ENCODE assay signal across 2 cellular contexts in the genomic region with DNA sequence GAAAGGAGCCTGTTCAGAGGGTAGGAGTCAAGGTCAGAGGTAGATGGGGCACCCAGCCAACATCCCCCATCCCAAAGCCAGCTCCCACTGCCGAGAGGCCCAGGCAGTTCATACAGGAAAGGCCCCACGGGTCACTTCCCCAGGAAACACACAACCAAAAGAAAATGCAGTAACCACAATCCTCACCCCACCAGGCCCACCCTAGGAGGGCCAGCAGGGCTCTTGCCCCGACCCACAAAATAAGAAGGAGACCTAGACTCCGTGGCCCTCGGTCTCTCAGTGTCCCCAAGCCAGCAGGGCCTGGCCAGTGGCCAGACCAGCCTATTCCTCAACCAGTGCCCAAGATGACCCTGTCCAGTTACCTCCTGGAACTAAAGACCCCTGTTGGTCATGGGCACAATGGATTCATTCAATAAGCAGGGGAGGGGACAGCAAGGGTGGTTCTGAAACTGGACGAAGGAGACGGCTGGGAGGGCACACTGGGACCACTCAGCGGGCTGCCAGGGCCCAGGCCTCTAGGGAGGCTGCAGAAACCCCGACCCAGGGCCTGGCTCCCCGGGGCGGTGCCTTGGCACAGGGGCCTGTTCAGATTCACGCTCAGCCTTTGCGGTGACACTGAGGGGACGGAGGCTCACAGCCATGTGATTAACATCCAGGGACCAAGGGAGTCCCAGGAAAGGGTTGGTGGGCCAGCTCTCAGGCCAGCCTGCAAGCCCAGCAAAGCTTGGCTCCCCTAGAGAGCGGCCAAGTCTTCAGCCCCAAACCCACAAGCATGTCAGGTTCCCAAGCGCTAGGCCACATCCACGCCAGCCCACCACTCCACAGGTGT.
A peak's percentile ranks its signal among the peaks of the same experiment; 100 is the strongest.
TF ChIP-seq lines count a peak whose summit lies in the region.

No MANE protein-coding gene starts in this region.

TF ChIP-seq in liver, 16 proteins besides CTCF, POLR2A, EP300 and RAD21:
- TF ChIP-seq TAF1 (conservative IDR thresholded peaks at IDR 0.05) (no peak), HNF4G (IDR thresholded peaks at IDR 0.05) (no peak), NR2F2 (IDR thresholded peaks at IDR 0.05) (peak; percentile 60)
- TF ChIP-seq, protein P1, sequence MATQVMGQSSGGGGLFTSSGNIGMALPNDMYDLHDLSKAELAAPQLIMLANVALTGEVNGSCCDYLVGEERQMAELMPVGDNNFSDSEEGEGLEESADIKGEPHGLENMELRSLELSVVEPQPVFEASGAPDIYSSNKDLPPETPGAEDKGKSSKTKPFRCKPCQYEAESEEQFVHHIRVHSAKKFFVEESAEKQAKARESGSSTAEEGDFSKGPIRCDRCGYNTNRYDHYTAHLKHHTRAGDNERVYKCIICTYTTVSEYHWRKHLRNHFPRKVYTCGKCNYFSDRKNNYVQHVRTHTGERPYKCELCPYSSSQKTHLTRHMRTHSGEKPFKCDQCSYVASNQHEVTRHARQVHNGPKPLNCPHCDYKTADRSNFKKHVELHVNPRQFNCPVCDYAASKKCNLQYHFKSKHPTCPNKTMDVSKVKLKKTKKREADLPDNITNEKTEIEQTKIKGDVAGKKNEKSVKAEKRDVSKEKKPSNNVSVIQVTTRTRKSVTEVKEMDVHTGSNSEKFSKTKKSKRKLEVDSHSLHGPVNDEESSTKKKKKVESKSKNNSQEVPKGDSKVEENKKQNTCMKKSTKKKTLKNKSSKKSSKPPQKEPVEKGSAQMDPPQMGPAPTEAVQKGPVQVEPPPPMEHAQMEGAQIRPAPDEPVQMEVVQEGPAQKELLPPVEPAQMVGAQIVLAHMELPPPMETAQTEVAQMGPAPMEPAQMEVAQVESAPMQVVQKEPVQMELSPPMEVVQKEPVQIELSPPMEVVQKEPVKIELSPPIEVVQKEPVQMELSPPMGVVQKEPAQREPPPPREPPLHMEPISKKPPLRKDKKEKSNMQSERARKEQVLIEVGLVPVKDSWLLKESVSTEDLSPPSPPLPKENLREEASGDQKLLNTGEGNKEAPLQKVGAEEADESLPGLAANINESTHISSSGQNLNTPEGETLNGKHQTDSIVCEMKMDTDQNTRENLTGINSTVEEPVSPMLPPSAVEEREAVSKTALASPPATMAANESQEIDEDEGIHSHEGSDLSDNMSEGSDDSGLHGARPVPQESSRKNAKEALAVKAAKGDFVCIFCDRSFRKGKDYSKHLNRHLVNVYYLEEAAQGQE (IDR thresholded peaks at IDR 0.05): peak; percentile 25

TF ChIP-seq in HepG2, 621 proteins besides CTCF, POLR2A, EP300 and RAD21:
- TF ChIP-seq PBX3 (CRISPR knock-in tag; IDR thresholded peaks at IDR 0.05; ENCODE audit: borderline replicate concordance): no peak
- TF ChIP-seq TAF1 (CRISPR knock-in tag; IDR thresholded peaks at IDR 0.05): no peak
- no peak for TF ChIP-seq ISX (CRISPR knock-in tag; conservative IDR thresholded peaks at IDR 0.05)
- TF ChIP-seq, protein P2, sequence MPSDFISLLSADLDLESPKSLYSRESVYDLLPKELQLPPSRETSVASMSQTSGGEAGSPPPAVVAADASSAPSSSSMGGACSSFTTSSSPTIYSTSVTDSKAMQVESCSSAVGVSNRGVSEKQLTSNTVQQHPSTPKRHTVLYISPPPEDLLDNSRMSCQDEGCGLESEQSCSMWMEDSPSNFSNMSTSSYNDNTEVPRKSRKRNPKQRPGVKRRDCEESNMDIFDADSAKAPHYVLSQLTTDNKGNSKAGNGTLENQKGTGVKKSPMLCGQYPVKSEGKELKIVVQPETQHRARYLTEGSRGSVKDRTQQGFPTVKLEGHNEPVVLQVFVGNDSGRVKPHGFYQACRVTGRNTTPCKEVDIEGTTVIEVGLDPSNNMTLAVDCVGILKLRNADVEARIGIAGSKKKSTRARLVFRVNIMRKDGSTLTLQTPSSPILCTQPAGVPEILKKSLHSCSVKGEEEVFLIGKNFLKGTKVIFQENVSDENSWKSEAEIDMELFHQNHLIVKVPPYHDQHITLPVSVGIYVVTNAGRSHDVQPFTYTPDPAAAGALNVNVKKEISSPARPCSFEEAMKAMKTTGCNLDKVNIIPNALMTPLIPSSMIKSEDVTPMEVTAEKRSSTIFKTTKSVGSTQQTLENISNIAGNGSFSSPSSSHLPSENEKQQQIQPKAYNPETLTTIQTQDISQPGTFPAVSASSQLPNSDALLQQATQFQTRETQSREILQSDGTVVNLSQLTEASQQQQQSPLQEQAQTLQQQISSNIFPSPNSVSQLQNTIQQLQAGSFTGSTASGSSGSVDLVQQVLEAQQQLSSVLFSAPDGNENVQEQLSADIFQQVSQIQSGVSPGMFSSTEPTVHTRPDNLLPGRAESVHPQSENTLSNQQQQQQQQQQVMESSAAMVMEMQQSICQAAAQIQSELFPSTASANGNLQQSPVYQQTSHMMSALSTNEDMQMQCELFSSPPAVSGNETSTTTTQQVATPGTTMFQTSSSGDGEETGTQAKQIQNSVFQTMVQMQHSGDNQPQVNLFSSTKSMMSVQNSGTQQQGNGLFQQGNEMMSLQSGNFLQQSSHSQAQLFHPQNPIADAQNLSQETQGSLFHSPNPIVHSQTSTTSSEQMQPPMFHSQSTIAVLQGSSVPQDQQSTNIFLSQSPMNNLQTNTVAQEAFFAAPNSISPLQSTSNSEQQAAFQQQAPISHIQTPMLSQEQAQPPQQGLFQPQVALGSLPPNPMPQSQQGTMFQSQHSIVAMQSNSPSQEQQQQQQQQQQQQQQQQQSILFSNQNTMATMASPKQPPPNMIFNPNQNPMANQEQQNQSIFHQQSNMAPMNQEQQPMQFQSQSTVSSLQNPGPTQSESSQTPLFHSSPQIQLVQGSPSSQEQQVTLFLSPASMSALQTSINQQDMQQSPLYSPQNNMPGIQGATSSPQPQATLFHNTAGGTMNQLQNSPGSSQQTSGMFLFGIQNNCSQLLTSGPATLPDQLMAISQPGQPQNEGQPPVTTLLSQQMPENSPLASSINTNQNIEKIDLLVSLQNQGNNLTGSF (CRISPR knock-in tag; IDR thresholded peaks at IDR 0.05): no peak
- TF ChIP-seq KAT2B (IDR thresholded peaks at IDR 0.05; ENCODE audit: borderline replicate concordance, low read depth, low read length): no peak
- no peak for TF ChIP-seq ZNF619 (CRISPR knock-in tag; IDR thresholded peaks at IDR 0.05)
- TF ChIP-seq SP1 (IDR thresholded peaks at IDR 0.05): no peak
- TF ChIP-seq SP1 (CRISPR knock-in tag; IDR thresholded peaks at IDR 0.05): no peak
- no peak for TF ChIP-seq FOXP1 (IDR thresholded peaks at IDR 0.05)
- TF ChIP-seq FOXP1 (CRISPR knock-in tag; IDR thresholded peaks at IDR 0.05): no peak
- TF ChIP-seq, protein P3, sequence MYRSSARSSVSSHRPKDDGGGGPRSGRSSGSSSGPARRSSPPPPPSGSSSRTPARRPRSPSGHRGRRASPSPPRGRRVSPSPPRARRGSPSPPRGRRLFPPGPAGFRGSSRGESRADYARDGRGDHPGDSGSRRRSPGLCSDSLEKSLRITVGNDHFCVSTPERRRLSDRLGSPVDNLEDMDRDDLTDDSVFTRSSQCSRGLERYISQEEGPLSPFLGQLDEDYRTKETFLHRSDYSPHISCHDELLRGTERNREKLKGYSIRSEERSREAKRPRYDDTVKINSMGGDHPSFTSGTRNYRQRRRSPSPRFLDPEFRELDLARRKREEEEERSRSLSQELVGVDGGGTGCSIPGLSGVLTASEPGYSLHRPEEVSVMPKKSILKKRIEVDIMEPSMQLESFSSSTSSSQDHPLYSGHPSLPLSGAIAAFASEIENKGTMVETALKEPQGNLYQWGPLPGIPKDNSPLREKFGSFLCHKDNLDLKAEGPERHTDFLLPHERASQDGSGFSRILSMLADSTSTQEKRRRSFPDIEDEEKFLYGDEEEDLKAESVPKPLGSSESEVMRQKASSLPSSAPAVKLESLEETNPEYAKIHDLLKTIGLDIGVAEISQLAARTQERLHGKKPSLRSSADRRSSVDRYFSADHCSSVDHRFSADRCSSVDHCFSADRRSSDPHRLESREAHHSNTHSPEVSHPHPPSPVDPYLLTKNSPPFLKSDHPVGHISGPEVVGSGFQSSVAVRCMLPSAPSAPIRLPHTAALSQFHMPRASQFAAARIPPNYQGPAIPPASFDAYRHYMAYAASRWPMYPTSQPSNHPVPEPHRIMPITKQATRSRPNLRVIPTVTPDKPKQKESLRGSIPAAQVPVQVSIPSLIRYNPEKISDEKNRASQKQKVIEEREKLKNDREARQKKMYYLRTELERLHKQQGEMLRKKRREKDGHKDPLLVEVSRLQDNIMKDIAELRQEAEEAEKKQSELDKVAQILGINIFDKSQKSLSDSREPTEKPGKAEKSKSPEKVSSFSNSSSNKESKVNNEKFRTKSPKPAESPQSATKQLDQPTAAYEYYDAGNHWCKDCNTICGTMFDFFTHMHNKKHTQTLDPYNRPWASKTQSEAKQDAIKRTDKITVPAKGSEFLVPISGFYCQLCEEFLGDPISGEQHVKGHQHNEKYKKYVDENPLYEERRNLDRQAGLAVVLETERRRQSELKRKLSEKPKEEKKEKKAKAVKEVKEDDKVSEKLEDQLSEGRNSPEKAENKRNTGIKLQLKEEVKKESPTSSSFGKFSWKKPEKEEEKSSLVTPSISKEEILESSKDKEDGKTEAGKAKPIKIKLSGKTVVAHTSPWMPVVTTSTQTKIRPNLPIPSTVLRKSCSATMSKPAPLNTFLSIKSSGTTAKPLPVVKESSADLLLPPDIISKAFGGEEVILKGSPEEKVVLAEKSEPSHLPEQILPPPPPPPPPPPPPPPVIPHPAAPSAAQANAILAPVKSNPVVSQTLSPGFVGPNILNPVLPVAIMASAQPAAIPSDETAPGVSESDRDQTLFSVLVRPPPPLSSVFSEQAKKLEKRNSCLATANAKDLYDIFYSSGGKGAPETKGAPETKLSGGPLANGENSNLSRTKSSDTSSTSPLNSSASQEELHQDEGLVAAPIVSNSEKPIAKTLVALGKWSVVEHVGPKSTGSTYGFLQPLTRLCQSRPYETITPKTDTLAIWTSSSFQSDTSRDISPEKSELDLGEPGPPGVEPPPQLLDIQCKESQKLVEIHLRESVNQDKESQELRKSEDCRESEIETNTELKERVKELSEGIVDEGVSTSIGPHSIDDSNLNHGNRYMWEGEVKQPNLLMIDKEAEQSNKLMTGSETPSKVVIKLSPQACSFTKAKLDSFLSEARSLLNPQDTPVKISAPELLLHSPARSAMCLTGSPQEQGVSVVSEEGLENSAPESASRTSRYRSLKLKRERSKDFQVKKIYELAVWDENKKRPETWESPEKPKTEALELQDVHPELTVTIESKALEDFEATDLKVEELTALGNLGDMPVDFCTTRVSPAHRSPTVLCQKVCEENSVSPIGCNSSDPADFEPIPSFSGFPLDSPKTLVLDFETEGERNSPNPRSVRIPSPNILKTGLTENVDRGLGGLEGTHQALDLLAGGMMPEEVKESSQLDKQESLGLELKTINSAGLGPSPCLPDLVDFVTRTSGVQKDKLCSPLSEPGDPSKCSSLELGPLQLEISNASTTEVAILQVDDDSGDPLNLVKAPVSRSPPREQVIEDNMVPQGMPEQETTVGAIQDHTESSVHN (CRISPR knock-in tag; IDR thresholded peaks at IDR 0.05): no peak
- no peak for TF ChIP-seq RBFOX2 (IDR thresholded peaks at IDR 0.05; ENCODE audit: low read depth, low read length)
- no peak for TF ChIP-seq NPAS2 (CRISPR knock-in tag; IDR thresholded peaks at IDR 0.05; ENCODE audit: borderline replicate concordance)
- TF ChIP-seq ZNF235 (CRISPR knock-in tag; IDR thresholded peaks at IDR 0.05; ENCODE audit: borderline replicate concordance): no peak
- TF ChIP-seq ZNF747 (CRISPR knock-in tag; IDR thresholded peaks at IDR 0.05; ENCODE audit: borderline replicate concordance): no peak
TF ChIP-seq in HepG2: peak in this region for 0.
